In the genomic region with DNA sequence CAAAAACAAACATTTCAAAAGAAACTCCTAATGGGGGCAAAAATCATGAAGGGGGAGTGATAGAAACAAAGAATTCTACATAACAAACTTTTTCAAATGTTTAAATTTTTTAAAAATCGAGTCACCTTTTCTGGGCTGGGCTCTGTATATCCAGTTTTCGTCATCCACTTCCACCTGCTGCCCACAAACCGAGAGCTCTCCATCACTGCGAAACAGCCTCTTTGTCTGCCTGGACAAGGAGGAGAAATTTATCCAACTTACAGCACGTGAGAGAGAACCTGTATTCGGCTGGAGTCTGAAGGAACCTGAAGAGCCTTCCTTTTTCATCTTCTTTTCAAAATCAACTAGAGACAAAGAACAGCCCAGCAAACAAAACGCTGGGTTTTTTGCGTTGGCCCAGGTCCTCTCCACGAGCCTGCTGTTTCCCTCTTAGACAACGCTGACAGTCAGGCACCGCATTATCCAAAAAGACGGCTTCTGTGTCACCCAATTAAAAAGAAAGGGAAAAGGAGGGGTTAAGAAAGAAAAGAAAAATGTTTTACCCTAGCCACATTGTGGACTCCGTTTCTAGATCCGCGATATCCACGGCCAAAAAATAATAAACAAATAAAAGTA, we compare ENCODE assay signal across 11 cellular contexts.
DNase-seq lines count a peak whose midpoint lies in the region; ATAC-seq and TF ChIP-seq lines count a peak whose summit lies in the region.
"Had no signal": no experiment of that assay in that cellular context is flagged by ENCODE, and none has a peak within 500 bp of the region (broad histone marks: within the 10 kb centered on the region; RNA-seq: fewer than 3 reads in every experiment).

No MANE protein-coding gene starts in this region.

- no peaks in the 10 kb centered on the region for H3K36me3 Mint-ChIP-seq in activated T-helper 2 cell treated with anti-CD3 and anti-CD28 coated beads, Interferon-gamma antibody, Interleukin-2, Interleukin-4, amounts not matched to agents 10 μg/mL and 5 μg/mL and 100 μg/mL, durations not matched to agents 14 hours and 24 hours and 36 hours (ENCODE audit: low read depth)

- H3K36me3 ChIP-seq in Panc1 (ENCODE audit: control insufficient read depth, insufficient read depth, low read length), result no peaks in the 10 kb centered on the region
- no peaks in the 10 kb centered on the region for H3K36me3 ChIP-seq in right atrium auricular region
- H3K36me3 ChIP-seq in rectal smooth muscle tissue (ENCODE audit: control insufficient read depth, insufficient read depth, low read length), result no peaks in the 10 kb centered on the region
- H3K36me3 ChIP-seq: spleen had no signal

- H3K4me3 Mint-ChIP-seq in activated T-helper 2 cell treated with anti-CD3 and anti-CD28 coated beads, Interferon-gamma antibody, Interleukin-2, Interleukin-4, amounts not matched to agents 10 μg/mL and 5 μg/mL and 100 μg/mL, durations not matched to agents 14 hours and 24 hours and 36 hours (ENCODE audit: low read depth), result no peak overlapping the region
- H3K4me3 Mint-ChIP-seq: activated CD4-positive, alpha-beta memory T cell treated with anti-CD3 and anti-CD28 coated beads, Interleukin-2, amount 10 ng/mL, durations not matched to agents 7 days and 5 days had no signal

- no peak overlapping the region for H3K27ac Mint-ChIP-seq in activated T-helper 2 cell treated with anti-CD3 and anti-CD28 coated beads, Interferon-gamma antibody, Interleukin-2, Interleukin-4, amounts not matched to agents 10 μg/mL and 5 μg/mL and 100 μg/mL, durations not matched to agents 14 hours and 24 hours and 36 hours
- H3K27ac Mint-ChIP-seq: activated CD4-positive, alpha-beta memory T cell treated with anti-CD3 and anti-CD28 coated beads, Interleukin-2, amount 10 ng/mL, durations not matched to agents 7 days and 5 days had no signal

- H3K4me1 Mint-ChIP-seq in activated T-helper 2 cell treated with anti-CD3 and anti-CD28 coated beads, Interferon-gamma antibody, Interleukin-2, Interleukin-4, amounts not matched to agents 10 μg/mL and 5 μg/mL and 100 μg/mL, durations not matched to agents 14 hours and 24 hours and 36 hours (ENCODE audit: low read depth), result peaks cover 5% of the 10 kb centered on the region

- no TSS peak for BruUV-seq in Panc1 (replicated peaks; lab: Mats Ljungman, UMichigan)

- in situ Hi-C loops in Panc1 (cut with HindIII; ENCODE audit: low pct_unique_long_range_greater_than_20kb, low sequenced_read_pairs), result no loop called here

- H3K27ac ChIP-seq in Panc1 (ENCODE audit: low read length) (no peak overlapping the region), right atrium auricular region (peak overlapping the region; percentile 57 to 60), rectal smooth muscle tissue (ENCODE audit: low read depth, low read length) (no peak overlapping the region)
- H3K27ac ChIP-seq: spleen, testis had no signal

- H3K27me3 ChIP-seq in Panc1 (ENCODE audit: control insufficient read depth, insufficient read depth, low read length), result no peaks in the 10 kb centered on the region
- no peaks in the 10 kb centered on the region for H3K27me3 ChIP-seq in right atrium auricular region
- H3K27me3 ChIP-seq in rectal smooth muscle tissue (ENCODE audit: control insufficient read depth, insufficient read depth, low read length), result no peaks in the 10 kb centered on the region
- H3K27me3 ChIP-seq: testis had no signal

- CTCF ChIA-PET in Panc1 (lab: Charles Lee), result no interaction called here

- POLR2A ChIA-PET in Panc1 (lab: Charles Lee), result no interaction called here

- H3K4me3 ChIP-seq in Panc1 (ENCODE audit: low read depth in 2 of 2, low read length in 2 of 2) (peak overlapping the region; percentile 28 to 35; a peak in 3 of 4 replicates), right atrium auricular region (peak overlapping the region; percentile 26 to 44), rectal smooth muscle tissue (ENCODE audit: low read length) (peak overlapping the region; percentile 75)

- H3K9me3 Mint-ChIP-seq in activated T-helper 2 cell treated with anti-CD3 and anti-CD28 coated beads, Interferon-gamma antibody, Interleukin-2, Interleukin-4, amounts not matched to agents 10 μg/mL and 5 μg/mL and 100 μg/mL, durations not matched to agents 14 hours and 24 hours and 36 hours, result no peaks in the 10 kb centered on the region
- H3K9me3 Mint-ChIP-seq: activated CD4-positive, alpha-beta memory T cell treated with anti-CD3 and anti-CD28 coated beads, Interleukin-2, amount 10 ng/mL, durations not matched to agents 7 days and 5 days had no signal

- H3K4me1 ChIP-seq in Panc1 (ENCODE audit: control insufficient read depth, insufficient read depth, low read length), result peaks cover 15% of the 10 kb centered on the region; the same call in 1 of the 2 replicates
- H3K4me1 ChIP-seq in right atrium auricular region, result peaks cover 0 to 20% of the 10 kb centered on the region in 2 donors
- H3K4me1 ChIP-seq in rectal smooth muscle tissue (ENCODE audit: control insufficient read depth, insufficient read depth, low read length), result no peaks in the 10 kb centered on the region
- H3K4me1 ChIP-seq: testis had no signal

- intact Hi-C loops in Panc1 (cut with micrococcal nuclease; ENCODE audit: unreplicated experiment), result no loop called here
- intact Hi-C loops in activated T-helper 2 cell treated with anti-CD3 and anti-CD28 coated beads, Interferon-gamma antibody, Interleukin-2, Interleukin-4, amounts not matched to agents 10 μg/mL and 5 μg/mL and 100 μg/mL, durations not matched to agents 14 hours and 24 hours and 36 hours (cut with micrococcal nuclease), result no loop called here

- DNase-seq in EH (ENCODE audit: low read depth), result peak; percentile 24
- no peak for DNase-seq in Panc1 (ENCODE audit: low read depth, low spot score)
- no peak for DNase-seq in right atrium auricular region (ENCODE audit: low spot score)
- no peak for DNase-seq in activated T-helper 2 cell treated with anti-CD3 and anti-CD28 coated beads, Interferon-gamma antibody, Interleukin-2, Interleukin-4, amounts not matched to agents 10 μg/mL and 5 μg/mL and 100 μg/mL, durations not matched to agents 14 hours and 24 hours and 36 hours (ENCODE audit: low spot score)
- no peak for DNase-seq in T-helper 9 cell
- DNase-seq: activated CD4-positive, alpha-beta memory T cell treated with anti-CD3 and anti-CD28 coated beads, Interleukin-2, amount 10 ng/mL, durations not matched to agents 7 days and 5 days; spleen had no signal

- peak overlapping the region; percentile 45 for H3K9ac ChIP-seq in rectal smooth muscle tissue (ENCODE audit: low read length)

- TF ChIP-seq CTCF in Panc1 (IDR thresholded peaks at IDR 0.05), result no peak
- TF ChIP-seq CTCF in right atrium auricular region (IDR thresholded peaks at IDR 0.05), result no peak

- ATAC-seq in Panc1 (no peak), HG02884 (IDR thresholded peaks at IDR 0.05; ENCODE audit: unreplicated experiment) (no peak), GM21360 (IDR thresholded peaks at IDR 0.05; ENCODE audit: unreplicated experiment) (no peak)

- H3K9me3 ChIP-seq in Panc1 (ENCODE audit: control insufficient read depth, insufficient read depth, low read depth, low read length) (no peaks in the 10 kb centered on the region), right atrium auricular region (no peaks in the 10 kb centered on the region)
- H3K9me3 ChIP-seq: spleen, testis had no signal

- peaks cover 31% of the 10 kb centered on the region for H3K27me3 Mint-ChIP-seq in activated T-helper 2 cell treated with anti-CD3 and anti-CD28 coated beads, Interferon-gamma antibody, Interleukin-2, Interleukin-4, amounts not matched to agents 10 μg/mL and 5 μg/mL and 100 μg/mL, durations not matched to agents 14 hours and 24 hours and 36 hours (ENCODE audit: low read depth)

Comparison
In these comparisons a context has a peak if more than half of its experiments do, and no peak if none do; other contexts are left out.
1. H3K27ac ChIP-seq: peak in right atrium auricular region (2 of 2); none in Panc1 (single experiment) and rectal smooth muscle tissue (single experiment).
2. Peak in every context shown above with its lines, with median percentiles within 50 percentile points of each other: H3K4me3 ChIP-seq.